19 cellular contexts compared by ENCODE assay signal in the genomic region with DNA sequence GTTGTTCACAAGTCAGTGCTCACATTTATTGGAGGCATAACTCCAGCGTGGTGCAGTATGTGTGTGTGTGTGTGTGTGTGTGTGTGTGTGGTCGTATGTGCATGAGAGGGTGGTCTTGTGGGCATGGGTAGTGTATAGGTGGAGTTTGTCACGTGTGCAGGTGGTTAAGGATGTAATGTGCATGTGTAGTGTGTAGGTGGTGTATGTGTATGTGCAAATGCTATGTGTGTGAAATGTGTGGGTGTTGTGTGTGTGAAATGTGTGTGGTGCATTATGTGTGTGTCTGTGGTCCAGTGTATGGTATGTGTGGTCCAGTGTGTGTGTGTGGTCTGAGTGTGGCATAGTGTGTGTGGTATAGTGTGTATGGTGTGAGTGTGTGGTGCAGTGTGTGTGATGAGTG. TPM values are rescaled to one million over a fixed set of nuclear protein-coding genes. Genes with fewer than 3 reads are reported as not detected.
DNase-seq lines count a peak whose midpoint lies in the region; ATAC-seq and TF ChIP-seq lines count a peak whose summit lies in the region.
"Had no signal": no experiment of that assay in that cellular context is flagged by ENCODE, and none has a peak within 500 bp of the region (broad histone marks: within the 10 kb centered on the region; RNA-seq: fewer than 3 reads in every experiment).

No MANE protein-coding gene starts in this region.

- H4K8ac ChIP-seq in trophoblast cell (ENCODE audit: low read depth, low read length) = no peak overlapping the region

- no peaks in the 10 kb centered on the region for H3K79me2 ChIP-seq in trophoblast cell (ENCODE audit: control insufficient read depth, insufficient read depth, low read length, poor library complexity)

- no peak overlapping the region for H3K27ac Mint-ChIP-seq in endodermal cell

- no peak overlapping the region for H2BK12ac ChIP-seq in trophoblast cell (ENCODE audit: low read length)

- H3K9me3 ChIP-seq in endodermal cell (ENCODE audit: control insufficient read depth, low read length) (no peaks in the 10 kb centered on the region), trophoblast cell (ENCODE audit: insufficient read depth, low read depth, low read length) (peaks cover 7% of the 10 kb centered on the region)
- H3K9me3 ChIP-seq: SJSA1 had no signal

- H2AK5ac ChIP-seq in trophoblast cell (ENCODE audit: low read length) = no peak overlapping the region

- H3K27me3 Mint-ChIP-seq in endodermal cell (ENCODE audit: insufficient read depth) = no peaks in the 10 kb centered on the region

- TF ChIP-seq CTCF in VCaP (conservative IDR thresholded peaks at IDR 0.05) (no peak), endodermal cell (conservative IDR thresholded peaks at IDR 0.05) (no peak)

- WGBS in endodermal cell (ENCODE audit: insufficient coverage in 1 of 2, insufficient read length in 1 of 2), 2 experiments = 91 to 100% methylated on average over 1 to 3 of the region's 3 CpGs
- no CpG with 5 or more reads among the region's 3 CpGs for WGBS in trophoblast cell (ENCODE audit: extremely low coverage, insufficient coverage, insufficient read length)

- H3K23ac ChIP-seq in trophoblast cell (ENCODE audit: low read length) = no peak overlapping the region

- no peak overlapping the region for H4K12ac ChIP-seq in trophoblast cell (ENCODE audit: low read depth, low read length)

- H2AFZ ChIP-seq in trophoblast cell (ENCODE audit: insufficient read depth, low read length, poor library complexity) = no peak overlapping the region
- H2AFZ ChIP-seq: GM23248 had no signal

- H3K27me3 ChIP-seq in endodermal cell (ENCODE audit: control insufficient read depth, insufficient read depth, low read length, poor library complexity, severe bottlenecking) (no peaks in the 10 kb centered on the region), trophoblast cell (ENCODE audit: insufficient read depth, low read length) (no peaks in the 10 kb centered on the region)

- no peak overlapping the region for H3K14ac ChIP-seq in trophoblast cell (ENCODE audit: low read length)

- H3K36me3 ChIP-seq in endodermal cell (ENCODE audit: control insufficient read depth, insufficient read depth, low read length) = no peaks in the 10 kb centered on the region
- no peaks in the 10 kb centered on the region for H3K36me3 ChIP-seq in trophoblast cell (ENCODE audit: control insufficient read depth in 1 of 2, insufficient read depth in 2 of 2, low read length in 2 of 2)
- H3K36me3 ChIP-seq: SJSA1 had no signal

- ATAC-seq in Right ventricle myocardium inferior (no peak), left cardiac atrium (no peak), HG03280 (IDR thresholded peaks at IDR 0.05; ENCODE audit: unreplicated experiment) (no peak)
- ATAC-seq: HCT116, PC-3 had no signal

- no peaks in the 10 kb centered on the region for H3K9me3 Mint-ChIP-seq in endodermal cell

- no peak overlapping the region for H3K4me3 Mint-ChIP-seq in endodermal cell

- peaks cover 3% of the 10 kb centered on the region for H3K79me1 ChIP-seq in trophoblast cell (ENCODE audit: low read length)

- peaks cover 20% of the 10 kb centered on the region for H3K4me1 Mint-ChIP-seq in endodermal cell

- H3K9ac ChIP-seq in endodermal cell (ENCODE audit: extremely low read depth, low read length, poor library complexity, severe bottlenecking) (no peak overlapping the region), trophoblast cell (ENCODE audit: low read length) (no peak overlapping the region)
- H3K9ac ChIP-seq: GM23248 had no signal

- H3K4me3 ChIP-seq in endodermal cell (ENCODE audit: low read length) = peak overlapping the region; percentile 69
- H3K4me3 ChIP-seq in trophoblast cell (ENCODE audit: low read depth, low read length) = peak overlapping the region; percentile 60
- H3K4me3 ChIP-seq: GM23248, SJSA1 had no signal

- H3K4me1 ChIP-seq in endodermal cell (ENCODE audit: control insufficient read depth, insufficient read depth, low read length) (peaks cover 2% of the 10 kb centered on the region), trophoblast cell (ENCODE audit: control insufficient read depth in 1 of 2, insufficient read depth in 2 of 2, low read length in 2 of 2) (peaks cover 11 to 20% of the 10 kb centered on the region in 2 experiments)

- intact Hi-C loops in Right ventricle myocardium inferior (cut with DNase I) (loop anchor here (10.0 kb wide), 1 partner anchor 68 kb away; no protein-coding TSS in a partner anchor), left cardiac atrium (cut with DNase I) (no loop called here)

- no peak overlapping the region for H3K4me2 ChIP-seq in trophoblast cell (ENCODE audit: low read length)

- DNase-seq in Right ventricle myocardium inferior (ENCODE audit: missing footprints) (peak; percentile 20), left cardiac atrium (no peak), endodermal cell (no peak), trophoblast cell (no peak), epidermal melanocyte (ENCODE audit: insufficient read length, low spot score) (no peak), kidney glomerular epithelial cell (lab: John Stamatoyannopoulos, UW) (no peak)
- DNase-seq: AML-193, DMS79 treated with DMSO at 0.1 percent for 48 hours, GM23248, KG1, NCI-H1105 treated with DMSO at 0.1 percent for 48 hours, NCI-H1694 treated with DMSO at 0.1 percent for 48 hours, NCI-H524, PC-3 had no signal

- no peak overlapping the region for H4K91ac ChIP-seq in trophoblast cell (ENCODE audit: low read depth, low read length)

- H3K27ac ChIP-seq in VCaP (peak overlapping the region; percentile 36; the same call in 1 of the 2 replicates), endodermal cell (ENCODE audit: low read depth, low read length) (no peak overlapping the region), trophoblast cell (ENCODE audit: low read depth, low read length) (no peak overlapping the region)
- H3K27ac ChIP-seq: C4-2B, GM23248, SJSA1 had no signal

- H2BK120ac ChIP-seq in trophoblast cell (ENCODE audit: insufficient read depth, low read length, poor library complexity) = no peak overlapping the region

- H3K4ac ChIP-seq in trophoblast cell (ENCODE audit: low read depth, low read length) = no peak overlapping the region

- H3K36me3 Mint-ChIP-seq in endodermal cell (ENCODE audit: low read depth) = no peaks in the 10 kb centered on the region

- no peak overlapping the region for H2BK5ac ChIP-seq in trophoblast cell (ENCODE audit: low read depth, low read length, poor library complexity)

- no peak overlapping the region for H3K18ac ChIP-seq in trophoblast cell (ENCODE audit: low read length)

RNA-seq across cellular contexts. Expression of a gene that starts 30.3 kb away (rescaled TPM):
- 59.0 TPM for total RNA-seq in Right ventricle myocardium inferior
- 10 to 100 TPM; 45.0 to 90.7 TPM for total RNA-seq in left cardiac atrium
- 100 to 1,000 TPM; 523 to 701 TPM for total RNA-seq in endodermal cell
- polyA plus RNA-seq in endodermal cell (2013, experiment 1 of 2) = 279 TPM
- 257 TPM for polyA plus RNA-seq in endodermal cell (2013, experiment 2 of 2)
- polyA plus RNA-seq in trophoblast cell (2013) = 124 and 125 TPM in 2 replicates
